ENCODE assay signal across 19 cellular contexts in genomic region chrX:17081535-17081934, GRCh38.
"Had no signal": no experiment of that assay in that cellular context is flagged by ENCODE, and none has a peak within 500 bp of the region (broad histone marks: within the 10 kb centered on the region; RNA-seq: fewer than 3 reads in every experiment).

No MANE protein-coding gene starts in this region.

- H3K9me3 ChIP-seq: body of pancreas, left ventricle myocardium inferior, neutrophil, right atrium auricular region, upper lobe of right lung had no signal

- H3K27me3 ChIP-seq: body of pancreas, hepatocyte, neutrophil, right atrium auricular region, upper lobe of right lung had no signal

- H3K4me2 ChIP-seq: hepatocyte had no signal

- H3K27me3 Mint-ChIP-seq: activated CD4-positive, alpha-beta memory T cell treated with anti-CD3 and anti-CD28 coated beads for 36 hours; activated naive CD4-positive, alpha-beta T cell treated with anti-CD3 and anti-CD28 coated beads, Interleukin-2, amount 10 ng/mL, durations not matched to agents 7 days and 5 days had no signal

- H3K36me3 ChIP-seq: left ventricle myocardium inferior, right atrium auricular region, upper lobe of right lung had no signal

- H3K4me3 Mint-ChIP-seq: activated CD4-positive, alpha-beta memory T cell treated with anti-CD3 and anti-CD28 coated beads for 36 hours; activated CD4-positive, alpha-beta T cell treated with anti-CD3 and anti-CD28 coated beads for 36 hours; activated CD8-positive, alpha-beta memory T cell treated with anti-CD3 and anti-CD28 coated beads, Interleukin-2, amount 10 ng/mL, durations not matched to agents 7 days and 5 days; activated naive CD4-positive, alpha-beta T cell treated with anti-CD3 and anti-CD28 coated beads, Interleukin-2, amount 10 ng/mL, durations not matched to agents 7 days and 5 days; central memory CD8-positive, alpha-beta T cell; naive thymus-derived CD8-positive, alpha-beta T cell; T-helper 17 cell had no signal

- H3K4me3 ChIP-seq: body of pancreas, hepatocyte, left ventricle myocardium inferior, right atrium auricular region, upper lobe of right lung had no signal

- H3K36me3 Mint-ChIP-seq: activated CD4-positive, alpha-beta memory T cell treated with anti-CD3 and anti-CD28 coated beads for 36 hours; activated CD8-positive, alpha-beta memory T cell treated with anti-CD3 and anti-CD28 coated beads, Interleukin-2, amount 10 ng/mL, durations not matched to agents 7 days and 5 days; activated naive CD4-positive, alpha-beta T cell treated with anti-CD3 and anti-CD28 coated beads, Interleukin-2, amount 10 ng/mL, durations not matched to agents 7 days and 5 days; naive thymus-derived CD8-positive, alpha-beta T cell had no signal

- H3K27ac Mint-ChIP-seq: activated CD4-positive, alpha-beta memory T cell treated with anti-CD3 and anti-CD28 coated beads for 36 hours; activated CD4-positive, alpha-beta T cell treated with anti-CD3 and anti-CD28 coated beads for 36 hours; activated CD8-positive, alpha-beta memory T cell treated with anti-CD3 and anti-CD28 coated beads, Interleukin-2, amount 10 ng/mL, durations not matched to agents 7 days and 5 days; activated naive CD4-positive, alpha-beta T cell treated with anti-CD3 and anti-CD28 coated beads, Interleukin-2, amount 10 ng/mL, durations not matched to agents 7 days and 5 days; naive thymus-derived CD8-positive, alpha-beta T cell; T-helper 17 cell had no signal

- H3K4me1 ChIP-seq: body of pancreas, upper lobe of right lung had no signal

- H3K4me1 Mint-ChIP-seq: activated CD4-positive, alpha-beta T cell treated with anti-CD3 and anti-CD28 coated beads for 36 hours; activated CD8-positive, alpha-beta memory T cell treated with anti-CD3 and anti-CD28 coated beads, Interleukin-2, amount 10 ng/mL, durations not matched to agents 7 days and 5 days; activated naive CD4-positive, alpha-beta T cell treated with anti-CD3 and anti-CD28 coated beads, Interleukin-2, amount 10 ng/mL, durations not matched to agents 7 days and 5 days; central memory CD8-positive, alpha-beta T cell; naive thymus-derived CD8-positive, alpha-beta T cell; T-helper 17 cell had no signal

- H2AFZ ChIP-seq: hepatocyte had no signal

- H3K27ac ChIP-seq: body of pancreas, hepatocyte, left ventricle myocardium inferior, right atrium auricular region, upper lobe of right lung had no signal

- H3K9me3 Mint-ChIP-seq: activated CD4-positive, alpha-beta memory T cell treated with anti-CD3 and anti-CD28 coated beads for 36 hours; activated naive CD4-positive, alpha-beta T cell treated with anti-CD3 and anti-CD28 coated beads, Interleukin-2, amount 10 ng/mL, durations not matched to agents 7 days and 5 days; central memory CD8-positive, alpha-beta T cell; naive thymus-derived CD8-positive, alpha-beta T cell had no signal

- H3K79me2 ChIP-seq: hepatocyte had no signal

- DNase-seq: activated CD4-positive, alpha-beta memory T cell treated with anti-CD3 and anti-CD28 coated beads for 36 hours; activated CD4-positive, alpha-beta T cell treated with anti-CD3 and anti-CD28 coated beads for 36 hours; activated CD8-positive, alpha-beta memory T cell treated with anti-CD3 and anti-CD28 coated beads, Interleukin-2, amount 10 ng/mL, durations not matched to agents 7 days and 5 days; activated naive CD4-positive, alpha-beta T cell treated with anti-CD3 and anti-CD28 coated beads, Interleukin-2, amount 10 ng/mL, durations not matched to agents 7 days and 5 days; activated T-cell treated with anti-CD3 and anti-CD28 coated beads, Interleukin-2, amount 50 U/mL, for 1 hour; left ventricle myocardium inferior; mesenchymal stem cell; naive thymus-derived CD8-positive, alpha-beta T cell; posterior cingulate gyrus; small intestine; stimulated activated CD4-positive, alpha-beta T cell treated with anti-CD3 and anti-CD28 coated beads, Interleukin-4, amount 100 ng/mL, for 24 hours; stimulated activated naive CD4-positive, alpha-beta T cell treated with Interleukin-2 at 50 U/mL for 16 hours; T-helper 17 cell; upper lobe of right lung had no signal
